In the genomic region with DNA sequence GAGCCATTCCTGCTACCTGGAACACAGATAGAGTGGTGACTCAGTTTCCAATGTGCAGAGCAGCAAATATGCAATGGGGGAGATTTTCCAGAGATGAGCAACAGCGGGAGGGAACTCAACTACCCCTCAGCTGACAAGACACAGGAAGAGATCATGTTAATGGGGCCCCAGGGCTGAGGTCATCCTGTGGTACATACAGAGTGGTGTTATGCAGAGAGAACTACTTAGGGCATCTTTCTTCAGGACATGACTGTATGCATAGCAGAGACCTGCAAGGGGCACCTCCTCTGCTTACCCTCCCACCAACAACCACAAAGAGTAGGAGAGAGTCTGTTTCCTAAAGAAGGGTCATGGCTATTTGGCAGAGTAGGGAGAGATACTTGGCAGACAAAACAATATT, we compare ENCODE assay signal across 9 cellular contexts. TPM values are rescaled to one million over a fixed set of nuclear protein-coding genes. Genes with fewer than 3 reads are reported as not detected.
DNase-seq lines count a peak whose midpoint lies in the region; ATAC-seq and TF ChIP-seq lines count a peak whose summit lies in the region.
"Had no signal": no experiment of that assay in that cellular context is flagged by ENCODE, and none has a peak within 500 bp of the region (broad histone marks: within the 10 kb centered on the region; RNA-seq: fewer than 3 reads in every experiment).

No MANE protein-coding gene starts in this region.

- no peak for DNase-seq in activated naive CD4-positive, alpha-beta T cell treated with Interleukin-2 at 50 U/mL for 16 hours
- DNase-seq in activated CD8-positive, alpha-beta T cell treated with anti-CD3 and anti-CD28 coated beads for 36 hours = peak; percentile 71
- no peak for DNase-seq in D341Med (ENCODE audit: low spot score)
- no peak for DNase-seq in AML-193 (lab: John Stamatoyannopoulos, UW)
- DNase-seq: psoas muscle had no signal

- peak; percentile 40 for ATAC-seq in HG03066 (IDR thresholded peaks at IDR 0.05; ENCODE audit: low read depth, unreplicated experiment)
- ATAC-seq in activated CD8-positive, alpha-beta T cell treated with anti-CD3 and anti-CD28 coated beads for 36 hours = peak; percentile 94
- ATAC-seq in HG03469 (IDR thresholded peaks at IDR 0.05; ENCODE audit: unreplicated experiment) = no peak
- ATAC-seq: psoas muscle had no signal

- H3K36me3 Mint-ChIP-seq in activated naive CD4-positive, alpha-beta T cell treated with anti-CD3 and anti-CD28 coated beads, Interleukin-2, amount 50 U/mL, for 24 hours = peaks cover 1% of the 10 kb centered on the region
- H3K36me3 Mint-ChIP-seq in activated CD8-positive, alpha-beta T cell treated with anti-CD3 and anti-CD28 coated beads for 36 hours (ENCODE audit: low read depth) = no peaks in the 10 kb centered on the region
- H3K36me3 Mint-ChIP-seq in stimulated activated naive CD8-positive, alpha-beta T cell treated with anti-CD3 and anti-CD28 coated beads, Interleukin-15, Interleukin-2, amounts not matched to agents 100 ng/mL and 50 ng/mL, for 24 hours (ENCODE audit: low read depth) = no peaks in the 10 kb centered on the region

- H3K9me3 Mint-ChIP-seq in activated naive CD4-positive, alpha-beta T cell treated with anti-CD3 and anti-CD28 coated beads, Interleukin-2, amount 50 U/mL, for 24 hours = no peaks in the 10 kb centered on the region
- H3K9me3 Mint-ChIP-seq in activated CD8-positive, alpha-beta T cell treated with anti-CD3 and anti-CD28 coated beads for 36 hours = no peaks in the 10 kb centered on the region
- no peaks in the 10 kb centered on the region for H3K9me3 Mint-ChIP-seq in stimulated activated naive CD8-positive, alpha-beta T cell treated with anti-CD3 and anti-CD28 coated beads, Interleukin-15, Interleukin-2, amounts not matched to agents 100 ng/mL and 50 ng/mL, for 24 hours

- H3K27ac Mint-ChIP-seq in activated naive CD4-positive, alpha-beta T cell treated with anti-CD3 and anti-CD28 coated beads, Interleukin-2, amount 50 U/mL, for 24 hours = no peak overlapping the region
- peak overlapping the region; percentile 27 for H3K27ac Mint-ChIP-seq in activated CD8-positive, alpha-beta T cell treated with anti-CD3 and anti-CD28 coated beads for 36 hours
- H3K27ac Mint-ChIP-seq in stimulated activated naive CD8-positive, alpha-beta T cell treated with anti-CD3 and anti-CD28 coated beads, Interleukin-15, Interleukin-2, amounts not matched to agents 100 ng/mL and 50 ng/mL, for 24 hours = peak overlapping the region; percentile 23

- H3K4me3 Mint-ChIP-seq in activated naive CD4-positive, alpha-beta T cell treated with anti-CD3 and anti-CD28 coated beads, Interleukin-2, amount 50 U/mL, for 24 hours = peak overlapping the region; percentile 78
- H3K4me3 Mint-ChIP-seq in activated CD8-positive, alpha-beta T cell treated with anti-CD3 and anti-CD28 coated beads for 36 hours = peak overlapping the region; percentile 53
- H3K4me3 Mint-ChIP-seq in stimulated activated naive CD8-positive, alpha-beta T cell treated with anti-CD3 and anti-CD28 coated beads, Interleukin-15, Interleukin-2, amounts not matched to agents 100 ng/mL and 50 ng/mL, for 24 hours = peak overlapping the region; percentile 62

- H3K27me3 Mint-ChIP-seq in activated naive CD4-positive, alpha-beta T cell treated with anti-CD3 and anti-CD28 coated beads, Interleukin-2, amount 50 U/mL, for 24 hours = no peaks in the 10 kb centered on the region
- peaks cover 1% of the 10 kb centered on the region for H3K27me3 Mint-ChIP-seq in activated CD8-positive, alpha-beta T cell treated with anti-CD3 and anti-CD28 coated beads for 36 hours
- no peaks in the 10 kb centered on the region for H3K27me3 Mint-ChIP-seq in stimulated activated naive CD8-positive, alpha-beta T cell treated with anti-CD3 and anti-CD28 coated beads, Interleukin-15, Interleukin-2, amounts not matched to agents 100 ng/mL and 50 ng/mL, for 24 hours

- peaks cover 19% of the 10 kb centered on the region for H3K4me1 Mint-ChIP-seq in activated naive CD4-positive, alpha-beta T cell treated with anti-CD3 and anti-CD28 coated beads, Interleukin-2, amount 50 U/mL, for 24 hours
- peaks cover 21% of the 10 kb centered on the region for H3K4me1 Mint-ChIP-seq in activated CD8-positive, alpha-beta T cell treated with anti-CD3 and anti-CD28 coated beads for 36 hours (ENCODE audit: low read depth)
- peaks cover 28% of the 10 kb centered on the region for H3K4me1 Mint-ChIP-seq in stimulated activated naive CD8-positive, alpha-beta T cell treated with anti-CD3 and anti-CD28 coated beads, Interleukin-15, Interleukin-2, amounts not matched to agents 100 ng/mL and 50 ng/mL, for 24 hours (ENCODE audit: low read depth)

- no peak for TF ChIP-seq CTCF in activated CD8-positive, alpha-beta T cell treated with anti-CD3 and anti-CD28 coated beads for 36 hours (IDR thresholded peaks at IDR 0.05)

- CTCF ChIA-PET in activated CD8-positive, alpha-beta T cell treated with anti-CD3 and anti-CD28 coated beads for 36 hours (lab: Charles Lee) = no interaction called here

- POLR2A ChIA-PET in activated CD8-positive, alpha-beta T cell treated with anti-CD3 and anti-CD28 coated beads for 36 hours (lab: Charles Lee) = no interaction called here

- intact Hi-C loops in activated CD8-positive, alpha-beta T cell treated with anti-CD3 and anti-CD28 coated beads for 36 hours (cut with micrococcal nuclease) = no loop called here

RNA-seq across cellular contexts. Expression of a gene that starts 6.8 kb away (rescaled TPM):
- 10 to 100 TPM; 46.3 to 47.8 TPM for total RNA-seq in activated CD8-positive, alpha-beta T cell treated with anti-CD3 and anti-CD28 coated beads for 36 hours
